Comparison of ENCODE assay signal across 21 cellular contexts in the genomic region with DNA sequence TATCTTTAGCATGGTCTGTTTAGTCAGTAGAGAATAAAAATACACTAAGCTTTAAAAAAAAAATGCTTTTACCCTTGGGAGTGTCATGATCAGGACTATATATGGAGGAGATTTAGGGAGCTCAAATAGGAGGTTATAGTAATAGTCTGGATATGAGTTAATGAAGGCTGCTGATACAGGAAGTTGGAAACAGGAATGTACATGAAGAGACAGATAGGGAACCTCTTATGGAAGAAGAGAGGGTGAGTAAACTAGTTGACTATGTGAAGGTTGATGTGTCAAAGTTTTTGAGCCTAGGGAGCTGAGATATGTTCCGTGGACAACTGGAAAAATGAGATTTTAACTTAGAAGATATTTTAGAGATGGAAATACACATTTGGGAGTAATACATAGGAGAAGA.
"Had no signal": no experiment of that assay in that cellular context is flagged by ENCODE, and none has a peak within 500 bp of the region (broad histone marks: within the 10 kb centered on the region; RNA-seq: fewer than 3 reads in every experiment).

No MANE protein-coding gene starts in this region.

- ATAC-seq: activated T-cell treated with anti-CD3 and anti-CD28 coated beads, Interleukin-2, amount 50 U/mL, for 72 hours; esophagus mucosa; naive thymus-derived CD4-positive, alpha-beta T cell; sciatic nerve; stimulated activated effector memory CD8-positive, alpha-beta T cell treated with anti-CD3 and anti-CD28 coated beads, Interleukin-12 subunit alpha, Interleukin-12 subunit beta, amount 100 ng/mL, for 72 hours had no signal

- H3K9me3 ChIP-seq: heart left ventricle, ovary, thoracic aorta, uterus had no signal

- DNase-seq: activated CD4-positive, alpha-beta T cell treated with anti-CD3 and anti-CD28 coated beads for 4 hours; activated CD4-positive, alpha-beta T cell treated with anti-CD3 and anti-CD28 coated beads, Interleukin-2, amount 50 U/mL, for 4 hours; activated naive CD4-positive, alpha-beta T cell; activated naive CD8-positive, alpha-beta T cell treated with anti-CD3 and anti-CD28 coated beads for 36 hours; activated T-cell treated with anti-CD3 and anti-CD28 coated beads for 4 hours; activated T-cell treated with anti-CD3 and anti-CD28 coated beads, Interleukin-2, amount 50 U/mL, for 72 hours; foreskin fibroblast; heart left ventricle; hypothalamus; immature natural killer cell; left ventricle myocardium superior; naive thymus-derived CD4-positive, alpha-beta T cell; ovary; stimulated activated CD4-positive, alpha-beta T cell treated with anti-CD3 and anti-CD28 coated beads, Interleukin-4, amount 100 ng/mL, for 24 hours; uterus had no signal

- H3K36me3 ChIP-seq: heart left ventricle, ovary, thoracic aorta, uterus had no signal

- H3K4me3 ChIP-seq: heart left ventricle, ovary, skin epidermis, thoracic aorta, uterus had no signal

- H3K27ac ChIP-seq: heart left ventricle, ovary, skin epidermis, thoracic aorta, uterus, VCaP had no signal

- H3K27me3 ChIP-seq: heart left ventricle, ovary, uterus had no signal
